ENCODE assay signal across 21 cellular contexts in genomic region chr15:62832231-62832630, GRCh38.
DNase-seq lines count a peak whose midpoint lies in the region; FAIRE-seq and TF ChIP-seq lines count a peak whose summit lies in the region.
"Had no signal": no experiment of that assay in that cellular context is flagged by ENCODE, and none has a peak within 500 bp of the region (broad histone marks: within the 10 kb centered on the region; RNA-seq: fewer than 3 reads in every experiment).

No MANE protein-coding gene starts in this region.

- FAIRE-seq in endothelial cell of umbilical vein (lab: Jason Lieb, UNC): peak; percentile 63
- FAIRE-seq: GM12891, GM18507 had no signal

- DNase-seq in SIG-M5 treated with dmso at 0.1 percent for 504 hours (lab: John Stamatoyannopoulos, UW; ENCODE audit: unreplicated experiment): peak; percentile 41
- no peak for DNase-seq in SIG-M5 (lab: John Stamatoyannopoulos, UW)
- DNase-seq in ELF-1 (ENCODE audit: low read depth, low spot score): peak; percentile 83
- DNase-seq in endothelial cell of umbilical vein (ENCODE audit: low read depth, low spot score): no peak
- peak; percentile 90 to 97 for DNase-seq in trophoblast cell
- no peak for DNase-seq in NCI-H524 (lab: John Stamatoyannopoulos, UW)
- no peak for DNase-seq in NCI-H1694 (lab: John Stamatoyannopoulos, UW)
- DNase-seq in SHP77 (lab: John Stamatoyannopoulos, UW): no peak
- DNase-seq: AML-193; CD4-positive, alpha-beta T cell; DMS 273 treated with DMSO at 0.1 percent for 48 hours; DMS53; DND-41; EL; GM23248 had no signal

- H2AK5ac ChIP-seq in trophoblast cell (ENCODE audit: low read length): peak overlapping the region; percentile 35

- no CpG with 5 or more reads among the region's 2 CpGs for WGBS in trophoblast cell (ENCODE audit: extremely low coverage, insufficient coverage, insufficient read length)

- no peak overlapping the region for H3K23ac ChIP-seq in trophoblast cell (ENCODE audit: low read length)

- H2AFZ ChIP-seq in endothelial cell of umbilical vein (ENCODE audit: low read depth, low read length) (no peak overlapping the region), trophoblast cell (ENCODE audit: insufficient read depth, low read length, poor library complexity) (no peak overlapping the region)
- H2AFZ ChIP-seq: GM23248 had no signal

- H3K79me2 ChIP-seq in endothelial cell of umbilical vein (ENCODE audit: control insufficient read depth, insufficient read depth, low read length): no peaks in the 10 kb centered on the region
- H3K79me2 ChIP-seq in trophoblast cell (ENCODE audit: control insufficient read depth, insufficient read depth, low read length, poor library complexity): peaks cover 15% of the 10 kb centered on the region

- POLR2A ChIA-PET in endothelial cell of umbilical vein (lab: Charles Lee): no interaction called here

- H3K14ac ChIP-seq in trophoblast cell (ENCODE audit: low read length): peak overlapping the region; percentile 66

- intact Hi-C loops in endothelial cell of umbilical vein (cut with micrococcal nuclease): no loop called here

- TF ChIP-seq CTCF in endothelial cell of umbilical vein (IDR thresholded peaks at IDR 0.05; ENCODE audit: extremely low read depth in 1 of 2, insufficient read depth in 1 of 2, low read depth in 1 of 2, low read length in 2 of 2): no peak

- no peaks in the 10 kb centered on the region for H4K20me1 ChIP-seq in endothelial cell of umbilical vein (replicated peaks; ENCODE audit: control insufficient read depth, extremely low read depth, insufficient read depth, low read length)

- H3K79me1 ChIP-seq in trophoblast cell (ENCODE audit: low read length): peaks cover 39% of the 10 kb centered on the region

- H2BK5ac ChIP-seq in trophoblast cell (ENCODE audit: low read depth, low read length, poor library complexity): peak overlapping the region; percentile 89

- no peak overlapping the region for H3K4me3 ChIP-seq in endothelial cell of umbilical vein (replicated peaks in 1 of 3; ENCODE audit: insufficient read depth in 1 of 3, low read depth in 1 of 3, low read length in 3 of 3)
- no peak overlapping the region for H3K4me3 ChIP-seq in trophoblast cell (ENCODE audit: low read depth, low read length)
- H3K4me3 ChIP-seq: A549, GM23248, HAP-1 had no signal

- no peaks in the 10 kb centered on the region for H3K36me3 ChIP-seq in endothelial cell of umbilical vein (ENCODE audit: control insufficient read depth in 2 of 2, extremely low read depth in 1 of 2, insufficient read depth in 2 of 2, low read length in 2 of 2)
- H3K36me3 ChIP-seq in trophoblast cell (ENCODE audit: control insufficient read depth in 1 of 2, insufficient read depth in 2 of 2, low read length in 2 of 2): peaks cover 22 to 35% of the 10 kb centered on the region in 2 experiments
- H3K36me3 ChIP-seq: HAP-1 had no signal

- H3K27me3 ChIP-seq in endothelial cell of umbilical vein (ENCODE audit: control insufficient read depth in 2 of 2, insufficient read depth in 2 of 2, low read length in 2 of 2) (no peaks in the 10 kb centered on the region), trophoblast cell (ENCODE audit: insufficient read depth, low read length) (no peaks in the 10 kb centered on the region)

- H3K18ac ChIP-seq in trophoblast cell (ENCODE audit: low read length): peak overlapping the region; percentile 54

- TF ChIP-seq POLR2A in endothelial cell of umbilical vein (IDR thresholded peaks at IDR 0.05; ENCODE audit: low read depth, low read length): no peak

- H2BK120ac ChIP-seq in trophoblast cell (ENCODE audit: insufficient read depth, low read length, poor library complexity): peak overlapping the region; percentile 85

- H3K4ac ChIP-seq in trophoblast cell (ENCODE audit: low read depth, low read length): peak overlapping the region; percentile 49

- H3K4me1 ChIP-seq in endothelial cell of umbilical vein (ENCODE audit: control insufficient read depth, extremely low read depth, insufficient read depth, low read length): no peaks in the 10 kb centered on the region
- peaks cover 22 to 31% of the 10 kb centered on the region in 2 experiments for H3K4me1 ChIP-seq in trophoblast cell (ENCODE audit: control insufficient read depth in 1 of 2, insufficient read depth in 2 of 2, low read length in 2 of 2)
- H3K4me1 ChIP-seq: HAP-1 had no signal

- dilution Hi-C loops in endothelial cell of umbilical vein (cut with MboI; ENCODE audit: extremely low pct_ligation_motif_present, low sequenced_read_pairs): no loop called here

- H3K9me1 ChIP-seq in endothelial cell of umbilical vein (replicated peaks; ENCODE audit: control insufficient read depth, extremely low read depth, insufficient read depth, low read length): no peaks in the 10 kb centered on the region

- CTCF ChIA-PET in endothelial cell of umbilical vein (lab: Charles Lee): interaction anchor here (1.6 to 1.8 kb wide), 2 partner anchors 15 kb away, joined by 4 to 5 read pairs; no protein-coding TSS in a partner anchor

- H2BK12ac ChIP-seq in trophoblast cell (ENCODE audit: low read length): peak overlapping the region; percentile 97

- H3K9ac ChIP-seq in endothelial cell of umbilical vein (replicated peaks; ENCODE audit: extremely low read depth, insufficient read depth, low read length): no peak overlapping the region
- no peak overlapping the region for H3K9ac ChIP-seq in trophoblast cell (ENCODE audit: low read length)
- H3K9ac ChIP-seq: GM23248 had no signal

- no peak overlapping the region for H4K12ac ChIP-seq in trophoblast cell (ENCODE audit: low read depth, low read length)

- H3K27ac ChIP-seq in endothelial cell of umbilical vein (ENCODE audit: insufficient read depth, low read depth, low read length) (no peak overlapping the region), trophoblast cell (ENCODE audit: low read depth, low read length) (peak overlapping the region; percentile 87)
- H3K27ac ChIP-seq: 22Rv1, A549, C4-2B, GM23248 had no signal

- peak overlapping the region; percentile 76 for H4K8ac ChIP-seq in trophoblast cell (ENCODE audit: low read depth, low read length)

- no peak overlapping the region for H3K4me2 ChIP-seq in endothelial cell of umbilical vein (ENCODE audit: insufficient read depth, low read length)
- H3K4me2 ChIP-seq in trophoblast cell (ENCODE audit: low read length): peak overlapping the region; percentile 32
- H3K4me2 ChIP-seq: A549 had no signal

- H3K9me3 ChIP-seq in endothelial cell of umbilical vein (replicated peaks; ENCODE audit: control insufficient read depth, insufficient read depth, low read length) (no peaks in the 10 kb centered on the region), trophoblast cell (ENCODE audit: insufficient read depth, low read depth, low read length) (peaks cover 2% of the 10 kb centered on the region)
- H3K9me3 ChIP-seq: A549, HAP-1 had no signal

- no TSS peak for BruUV-seq in endothelial cell of umbilical vein (replicated peaks; lab: Mats Ljungman, UMichigan)

- H4K91ac ChIP-seq in trophoblast cell (ENCODE audit: low read depth, low read length): peak overlapping the region; percentile 84

TF ChIP-seq in endothelial cell of umbilical vein, 7 proteins besides CTCF, POLR2A, EP300 and RAD21:
- no peak for TF ChIP-seq MAX (IDR thresholded peaks at IDR 0.05; ENCODE audit: insufficient read depth, insufficient read length)
- no peak for TF ChIP-seq FOS (IDR thresholded peaks at IDR 0.05; ENCODE audit: borderline replicate concordance, insufficient read depth, low read length)

Comparison
In these comparisons a context has a peak if more than half of its experiments do, and no peak if none do; other contexts are left out.
1. DNase-seq: peak in SIG-M5 treated with dmso at 0.1 percent for 504 hours (single experiment), ELF-1 (single experiment) and trophoblast cell (2 of 2); none in SIG-M5 (single experiment), endothelial cell of umbilical vein (single experiment), NCI-H524 (0 of 2), NCI-H1694 (single experiment) and SHP77 (0 of 2).